8 cellular contexts compared by ENCODE assay signal in the genomic region with DNA sequence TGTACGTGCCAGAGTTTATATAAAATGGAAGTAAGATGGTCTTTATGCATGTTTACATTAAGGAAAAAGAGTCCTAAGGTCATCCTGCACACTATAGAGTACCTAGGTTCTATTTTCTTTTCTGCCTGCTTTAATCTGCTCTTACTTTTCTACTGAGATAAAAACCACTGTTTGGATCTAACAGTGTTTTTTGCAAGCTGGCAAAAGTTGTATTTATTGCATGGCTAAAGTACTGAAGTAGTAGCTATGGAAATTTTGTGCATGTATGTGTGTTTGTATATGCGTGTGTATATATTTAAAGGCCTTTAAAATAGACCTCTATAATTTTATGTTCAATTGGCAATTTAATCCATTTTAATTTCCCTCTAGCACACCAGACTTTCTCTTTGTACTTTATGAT.
"Had no signal": no experiment of that assay in that cellular context is flagged by ENCODE, and none has a peak within 500 bp of the region (broad histone marks: within the 10 kb centered on the region; RNA-seq: fewer than 3 reads in every experiment).

No MANE protein-coding gene starts in this region.

- H3K27ac ChIP-seq: HL-60 had no signal

- DNase-seq: H9, HCEC 1CT, Kasumi-1, KG1 had no signal

- H2AFZ ChIP-seq: GM23338 had no signal

- H3K4me3 ChIP-seq: GM23338 had no signal

- H3K4me2 ChIP-seq: GM23338 had no signal

- ATAC-seq: GM23338 had no signal

- FAIRE-seq: H1, H54 had no signal
